In the genomic region with DNA sequence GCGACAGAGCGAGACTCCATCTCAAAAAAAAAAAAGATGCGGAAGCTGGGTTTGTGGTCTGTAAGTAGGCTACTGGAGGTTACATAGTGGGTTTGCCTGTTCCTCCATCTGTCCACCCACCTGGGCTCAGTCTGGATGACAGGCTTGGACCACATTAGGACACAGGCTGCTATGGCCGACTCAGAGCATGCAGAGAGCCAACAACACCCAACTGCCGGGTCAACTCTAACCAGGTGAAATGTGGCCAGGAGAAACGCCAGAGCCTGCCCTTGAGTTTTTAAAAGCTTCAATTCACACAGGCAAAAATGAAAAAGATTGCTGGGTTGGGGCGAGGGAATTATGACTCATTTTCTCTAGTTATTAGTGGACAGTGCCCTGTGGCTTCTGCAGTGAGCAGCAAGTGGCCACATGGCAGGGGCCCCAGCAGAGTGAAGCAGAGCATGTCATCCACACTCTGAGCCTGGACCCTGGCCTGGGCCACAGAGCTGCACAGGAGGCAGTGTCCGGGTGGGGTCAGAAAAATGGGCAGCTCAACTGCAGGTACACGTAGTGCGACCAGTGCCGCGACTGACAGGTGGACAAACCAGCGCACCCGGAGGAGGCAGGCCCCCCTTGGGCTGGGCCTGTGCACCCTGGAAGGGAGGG, we compare ENCODE assay signal across 11 cellular contexts.
DNase-seq lines count a peak whose midpoint lies in the region; ATAC-seq and TF ChIP-seq lines count a peak whose summit lies in the region.
"Had no signal": no experiment of that assay in that cellular context is flagged by ENCODE, and none has a peak within 500 bp of the region (broad histone marks: within the 10 kb centered on the region; RNA-seq: fewer than 3 reads in every experiment).

No MANE protein-coding gene starts in this region.

- CTCF ChIA-PET in activated CD4-positive, alpha-beta T cell treated with anti-CD3 and anti-CD28 coated beads, Interleukin-2, amount 10 ng/mL, durations not matched to agents 7 days and 5 days (lab: Charles Lee), result interaction anchor here (1.2 kb wide), 1 partner anchor 11 kb away, joined by 6 read pairs; no protein-coding TSS in a partner anchor

- H3K36me3 Mint-ChIP-seq in activated naive CD8-positive, alpha-beta T cell treated with anti-CD3 and anti-CD28 coated beads, Interleukin-2, amount 50 U/mL, for 24 hours (ENCODE audit: low read depth), result no peaks in the 10 kb centered on the region
- H3K36me3 Mint-ChIP-seq in activated CD4-positive, alpha-beta T cell treated with anti-CD3 and anti-CD28 coated beads, Interleukin-2, amount 10 ng/mL, durations not matched to agents 7 days and 5 days (ENCODE audit: low read depth), result no peaks in the 10 kb centered on the region
- H3K36me3 Mint-ChIP-seq: CD8-positive, alpha-beta T cell had no signal

- H3K4me3 ChIP-seq in GM12864 (ENCODE audit: low read depth, low read length), result no peak overlapping the region

- no peaks in the 10 kb centered on the region for H3K27me3 Mint-ChIP-seq in activated naive CD8-positive, alpha-beta T cell treated with anti-CD3 and anti-CD28 coated beads, Interleukin-2, amount 50 U/mL, for 24 hours
- H3K27me3 Mint-ChIP-seq in activated CD4-positive, alpha-beta T cell treated with anti-CD3 and anti-CD28 coated beads, Interleukin-2, amount 10 ng/mL, durations not matched to agents 7 days and 5 days, result no peaks in the 10 kb centered on the region

- H3K27ac Mint-ChIP-seq in activated naive CD8-positive, alpha-beta T cell treated with anti-CD3 and anti-CD28 coated beads, Interleukin-2, amount 50 U/mL, for 24 hours, result no peak overlapping the region
- no peak overlapping the region for H3K27ac Mint-ChIP-seq in activated CD4-positive, alpha-beta T cell treated with anti-CD3 and anti-CD28 coated beads, Interleukin-2, amount 10 ng/mL, durations not matched to agents 7 days and 5 days
- H3K27ac Mint-ChIP-seq: CD8-positive, alpha-beta T cell had no signal

- POLR2A ChIA-PET in activated CD4-positive, alpha-beta T cell treated with anti-CD3 and anti-CD28 coated beads, Interleukin-2, amount 10 ng/mL, durations not matched to agents 7 days and 5 days (lab: Charles Lee), result no interaction called here

- no peak overlapping the region for H3K4me3 Mint-ChIP-seq in activated naive CD8-positive, alpha-beta T cell treated with anti-CD3 and anti-CD28 coated beads, Interleukin-2, amount 50 U/mL, for 24 hours
- H3K4me3 Mint-ChIP-seq in activated CD4-positive, alpha-beta T cell treated with anti-CD3 and anti-CD28 coated beads, Interleukin-2, amount 10 ng/mL, durations not matched to agents 7 days and 5 days, result no peak overlapping the region
- H3K4me3 Mint-ChIP-seq: CD8-positive, alpha-beta T cell had no signal

- TF ChIP-seq CTCF in GM12864 (IDR thresholded peaks at IDR 0.05; ENCODE audit: low read depth, low read length, missing control alignments), result no peak

- no peaks in the 10 kb centered on the region for H3K9me3 Mint-ChIP-seq in activated naive CD8-positive, alpha-beta T cell treated with anti-CD3 and anti-CD28 coated beads, Interleukin-2, amount 50 U/mL, for 24 hours
- no peaks in the 10 kb centered on the region for H3K9me3 Mint-ChIP-seq in activated CD4-positive, alpha-beta T cell treated with anti-CD3 and anti-CD28 coated beads, Interleukin-2, amount 10 ng/mL, durations not matched to agents 7 days and 5 days
- H3K9me3 Mint-ChIP-seq: CD8-positive, alpha-beta T cell had no signal

- peaks cover 3% of the 10 kb centered on the region for H3K4me1 Mint-ChIP-seq in activated naive CD8-positive, alpha-beta T cell treated with anti-CD3 and anti-CD28 coated beads, Interleukin-2, amount 50 U/mL, for 24 hours
- no peaks in the 10 kb centered on the region for H3K4me1 Mint-ChIP-seq in activated CD4-positive, alpha-beta T cell treated with anti-CD3 and anti-CD28 coated beads, Interleukin-2, amount 10 ng/mL, durations not matched to agents 7 days and 5 days

- ATAC-seq in GM19372 (IDR thresholded peaks at IDR 0.05; ENCODE audit: low read depth, unreplicated experiment) (peak; percentile 44), HG02943 (IDR thresholded peaks at IDR 0.05; ENCODE audit: low read depth, unreplicated experiment) (peak; percentile 45)
- ATAC-seq in activated naive CD8-positive, alpha-beta T cell treated with anti-CD3 and anti-CD28 coated beads, Interleukin-2, amount 50 U/mL, for 24 hours, result peak; percentile 66
- ATAC-seq: CD8-positive, alpha-beta T cell had no signal

- DNase-seq in GM12864 (ENCODE audit: low read depth), result peak; percentile 16
- DNase-seq in activated naive CD8-positive, alpha-beta T cell treated with anti-CD3 and anti-CD28 coated beads, Interleukin-2, amount 50 U/mL, for 24 hours, result no peak
- no peak for DNase-seq in OCI-M2 (lab: John Stamatoyannopoulos, UW; ENCODE audit: unreplicated experiment)
- DNase-seq in activated CD4-positive, alpha-beta T cell treated with anti-CD3 and anti-CD28 coated beads, Interleukin-2, amount 10 ng/mL, durations not matched to agents 7 days and 5 days, result no peak
- no peak for DNase-seq in hepatic stellate cell (ENCODE audit: low spot score)
- DNase-seq in NCI-H2227 treated with DMSO at 0.1 percent for 48 hours (lab: John Stamatoyannopoulos, UW), result no peak
- DNase-seq: NCI-H1105, SHP77 treated with DMSO at 0.1 percent for 48 hours had no signal
